In genomic region chrX:39416547-39417262, GRCh38 we compare ENCODE assay signal across 19 cellular contexts.
DNase-seq lines count a peak whose midpoint lies in the region; ATAC-seq, FAIRE-seq and TF ChIP-seq lines count a peak whose summit lies in the region.
"Had no signal": no experiment of that assay in that cellular context is flagged by ENCODE, and none has a peak within 500 bp of the region (broad histone marks: within the 10 kb centered on the region; RNA-seq: fewer than 3 reads in every experiment).

No MANE protein-coding gene starts in this region.

- 91% methylated on average over 14 of the region's 14 CpGs for WGBS in liver
- 66% methylated on average over 10 of the region's 14 CpGs for WGBS in HepG2 (ENCODE audit: low lambda C conversion rate)
- 68% methylated on average over 4 of the region's 14 CpGs for WGBS in right lobe of liver (ENCODE audit: insufficient coverage, low coverage, low lambda C conversion rate, missing lambda C conversion rate)
- 92% methylated on average over 14 of the region's 14 CpGs for WGBS in hepatocyte (ENCODE audit: low lambda C conversion rate, missing lambda C conversion rate)
- WGBS in neuronal stem cell (ENCODE audit: extremely low coverage in 2 of 2, insufficient read length in 2 of 2, insufficient replicate concordance in 1 of 2), 2 donors, result no CpG with 5 or more reads among the region's 14 CpGs

- no peak overlapping the region for H3K18ac ChIP-seq in neuronal stem cell (ENCODE audit: low read length)

- TF ChIP-seq RAD21 in liver (IDR thresholded peaks at IDR 0.05) (no peak), HepG2 (CRISPR knock-in tag; IDR thresholded peaks at IDR 0.05) (no peak)

- in situ Hi-C loops in HepG2 (cut with HindIII; ENCODE audit: extremely low pct_ligation_motif_present, low pct_unique_long_range_greater_than_20kb), result no loop called here

- no peak overlapping the region for H3K4ac ChIP-seq in neuronal stem cell (ENCODE audit: low read length)

- H3K4me1 Mint-ChIP-seq in stimulated activated naive B cell treated with anti-CD40 and anti-IgM and Interleukin-4, amounts not matched to agents 10 μg/mL and 1 μg/mL and 100 μg/mL, for 72 hours, result peaks cover 13 to 28% of the 10 kb centered on the region in 2 donors

- BruUV-seq in HepG2 (replicated peaks; lab: Mats Ljungman, UMichigan), result no TSS peak

- H3K36me3 Mint-ChIP-seq in stimulated activated naive B cell treated with anti-CD40 and anti-IgM and Interleukin-4, amounts not matched to agents 10 μg/mL and 1 μg/mL and 100 μg/mL, for 72 hours, result peaks cover 3 to 5% of the 10 kb centered on the region in 2 donors
- H3K36me3 Mint-ChIP-seq: CD8-positive, alpha-beta memory T cell had no signal

- H3K27me3 ChIP-seq in liver (ENCODE audit: control insufficient read depth in 4 of 4, insufficient read depth in 4 of 4, low read length in 3 of 4), result no peaks in the 10 kb centered on the region
- no peaks in the 10 kb centered on the region for H3K27me3 ChIP-seq in HepG2 (ENCODE audit: control insufficient read depth in 1 of 2, insufficient read depth in 2 of 2, low read length in 2 of 2)
- H3K27me3 ChIP-seq in right lobe of liver, result no peaks in the 10 kb centered on the region
- H3K27me3 ChIP-seq in hepatocyte, result no peaks in the 10 kb centered on the region
- H3K27me3 ChIP-seq in neuronal stem cell (ENCODE audit: control insufficient read depth in 3 of 3, insufficient read depth in 3 of 3, low read depth in 1 of 3, low read length in 3 of 3), result peaks cover 0 to 12% (median 0%) of the 10 kb centered on the region in 3 experiments
- H3K27me3 ChIP-seq: Peyer's patch had no signal

- POLR2A ChIA-PET in HepG2 (lab: Yijun Ruan, JAX) (no interaction called here), GM10248 (lab: Yijun Ruan, JAX) (no interaction called here)

- intact Hi-C loops in HepG2 (cut with micrococcal nuclease; ENCODE audit: unreplicated experiment) (no loop called here), right lobe of liver (cut with DNase I) (no loop called here)

- no peak overlapping the region for H3K4me2 ChIP-seq in HepG2 (ENCODE audit: low read depth, low read length)
- no peak overlapping the region for H3K4me2 ChIP-seq in hepatocyte
- no peak overlapping the region for H3K4me2 ChIP-seq in neuronal stem cell (ENCODE audit: insufficient read depth, low read length, poor library complexity, severe bottlenecking)
- H3K4me2 ChIP-seq: A549 had no signal

- H3K9me3 Mint-ChIP-seq in stimulated activated naive B cell treated with anti-CD40 and anti-IgM and Interleukin-4, amounts not matched to agents 10 μg/mL and 1 μg/mL and 100 μg/mL, for 72 hours, result peaks cover 2 to 12% of the 10 kb centered on the region in 2 donors
- H3K9me3 Mint-ChIP-seq: CD8-positive, alpha-beta memory T cell had no signal

- H3K4me1 ChIP-seq in liver (ENCODE audit: control insufficient read depth in 4 of 4, insufficient read depth in 4 of 4, low read length in 3 of 4), result peaks cover 8 to 25% (median 21%) of the 10 kb centered on the region in 4 donors
- H3K4me1 ChIP-seq in HepG2 (ENCODE audit: insufficient read depth, low read length), result 0 out of 2 replicates have a peak, but pooled peaks cover 12% of the 10 kb centered on the region
- peaks cover 0 to 15% (median 0%) of the 10 kb centered on the region in 4 donors for H3K4me1 ChIP-seq in right lobe of liver
- H3K4me1 ChIP-seq in hepatocyte (ENCODE audit: insufficient read depth), result peaks cover 16% of the 10 kb centered on the region
- no peaks in the 10 kb centered on the region for H3K4me1 ChIP-seq in neuronal stem cell (ENCODE audit: control insufficient read depth in 2 of 2, insufficient read depth in 1 of 2, low read depth in 1 of 2, low read length in 2 of 2)
- H3K4me1 ChIP-seq: A549, Peyer's patch had no signal

- no peak overlapping the region for H3K14ac ChIP-seq in neuronal stem cell (ENCODE audit: low read length)

- H3K23ac ChIP-seq in neuronal stem cell (ENCODE audit: low read depth, low read length, poor library complexity), result no peak overlapping the region

- no peak overlapping the region for H2BK15ac ChIP-seq in neuronal stem cell (ENCODE audit: low read length)

- H2AK5ac ChIP-seq in neuronal stem cell (ENCODE audit: low read depth, low read length), result no peak overlapping the region

- H3K27ac Mint-ChIP-seq in stimulated activated naive B cell treated with anti-CD40 and anti-IgM and Interleukin-4, amounts not matched to agents 10 μg/mL and 1 μg/mL and 100 μg/mL, for 72 hours, result peak overlapping the region; percentile 74

- H4K8ac ChIP-seq in neuronal stem cell (ENCODE audit: low read depth, low read length), result no peak overlapping the region

- peaks cover 0 to 10% of the 10 kb centered on the region in 2 donors for H3K27me3 Mint-ChIP-seq in stimulated activated naive B cell treated with anti-CD40 and anti-IgM and Interleukin-4, amounts not matched to agents 10 μg/mL and 1 μg/mL and 100 μg/mL, for 72 hours
- H3K27me3 Mint-ChIP-seq: CD8-positive, alpha-beta memory T cell had no signal

- H3K79me2 ChIP-seq in HepG2 (ENCODE audit: insufficient read depth, low read length) (no peaks in the 10 kb centered on the region), hepatocyte (no peaks in the 10 kb centered on the region)

- no peak overlapping the region for H2AFZ ChIP-seq in HepG2 (ENCODE audit: low read length)
- H2AFZ ChIP-seq in hepatocyte, result no peak overlapping the region
- no peak overlapping the region for H2AFZ ChIP-seq in neuronal stem cell (ENCODE audit: low read length)

- no peak overlapping the region for H2BK12ac ChIP-seq in neuronal stem cell (ENCODE audit: low read length)

- CTCF ChIA-PET in HepG2 (lab: Yijun Ruan, JAX; ENCODE audit: low intra/inter-chr PET ratio, low total read pairs) (no interaction called here), GM10248 (lab: Yijun Ruan, JAX) (no interaction called here)

- H2BK120ac ChIP-seq in neuronal stem cell (ENCODE audit: low read depth, low read length), result no peak overlapping the region

- H3K4me3 ChIP-seq in liver (ENCODE audit: low read depth in 1 of 3, low read length in 3 of 3) (no peak overlapping the region), HepG2 (replicated peaks in 1 of 3; ENCODE audit: insufficient read depth in 1 of 3, low read depth in 2 of 3, low read length in 3 of 3) (no peak overlapping the region), right lobe of liver (no peak overlapping the region), hepatocyte (no peak overlapping the region), neuronal stem cell (ENCODE audit: low read length in 2 of 2) (no peak overlapping the region)
- H3K4me3 ChIP-seq: A549, Peyer's patch had no signal

- TF ChIP-seq CTCF in liver (IDR thresholded peaks at IDR 0.05; ENCODE audit: low read depth, low read length, missing input control) (no peak), HepG2 (CRISPR knock-in tag; IDR thresholded peaks at IDR 0.05) (no peak), right lobe of liver (IDR thresholded peaks at IDR 0.05) (no peak), hepatocyte (IDR thresholded peaks at IDR 0.05; ENCODE audit: poor library complexity) (no peak), GM10248 (IDR thresholded peaks at IDR 0.05; ENCODE audit: control extremely low read depth, extremely low read depth, low read depth, missing control alignments) (no peak)

- no peak for FAIRE-seq in HepG2 (lab: Jason Lieb, UNC)

- no peaks in the 10 kb centered on the region for H3K36me3 ChIP-seq in liver (ENCODE audit: control insufficient read depth in 4 of 4, insufficient read depth in 3 of 4, low read depth in 1 of 4, low read length in 3 of 4)
- no peaks in the 10 kb centered on the region for H3K36me3 ChIP-seq in HepG2 (replicated peaks in 1 of 2; ENCODE audit: control insufficient read depth in 1 of 2, insufficient read depth in 2 of 2, low read length in 2 of 2)
- H3K36me3 ChIP-seq in right lobe of liver, result no peaks in the 10 kb centered on the region
- H3K36me3 ChIP-seq in hepatocyte (replicated peaks; ENCODE audit: insufficient read depth, low read depth), result no peaks in the 10 kb centered on the region
- H3K36me3 ChIP-seq in neuronal stem cell (replicated peaks in 1 of 2; ENCODE audit: control insufficient read depth in 2 of 2, insufficient read depth in 2 of 2, low read length in 2 of 2), result no peaks in the 10 kb centered on the region
- H3K36me3 ChIP-seq: Peyer's patch had no signal

- no peak for ATAC-seq in HepG2
- peak in 3 of 4 donors; percentile 20 to 42 (median 22) for ATAC-seq in right lobe of liver
- ATAC-seq in stimulated activated naive B cell treated with anti-CD40 and anti-IgM and Interleukin-4, amounts not matched to agents 10 μg/mL and 1 μg/mL and 100 μg/mL, for 72 hours (replicated peaks), result peak; percentile 53 to 68
- ATAC-seq: A549, Right ventricle myocardium inferior had no signal

- H3K9me3 ChIP-seq in liver (ENCODE audit: control insufficient read depth in 4 of 4, low read length in 3 of 4), result no peaks in the 10 kb centered on the region
- H3K9me3 ChIP-seq in HepG2 (ENCODE audit: low read length), result no peaks in the 10 kb centered on the region
- H3K9me3 ChIP-seq in right lobe of liver, result no peaks in the 10 kb centered on the region
- no peaks in the 10 kb centered on the region for H3K9me3 ChIP-seq in hepatocyte (ENCODE audit: low read depth)
- no peaks in the 10 kb centered on the region for H3K9me3 ChIP-seq in neuronal stem cell (replicated peaks in 1 of 2; ENCODE audit: control insufficient read depth in 2 of 2, insufficient read depth in 1 of 2, low read depth in 1 of 2, low read length in 2 of 2)
- H3K9me3 ChIP-seq: A549, Peyer's patch had no signal

- no peak for DNase-seq in HepG2 (ENCODE audit: low spot score)
- DNase-seq in RPMI8226, result peak; percentile 11
- no peak for DNase-seq in right lobe of liver
- no peak for DNase-seq in stimulated activated naive B cell treated with anti-CD40 and anti-IgM and Interleukin-4, amounts not matched to agents 10 μg/mL and 1 μg/mL and 100 μg/mL, for 72 hours
- no peak for DNase-seq in hepatocyte (ENCODE audit: low spot score)
- DNase-seq in neuronal stem cell (ENCODE audit: low spot score), result no peak
- DNase-seq in GM10248 (ENCODE audit: extremely low spot score), result no peak
- DNase-seq: C1 segment of cervical spinal cord; CD8-positive, alpha-beta memory T cell; DMS79; H7; NCI-H1048; NCI-H2081 treated with DMSO at 0.1 percent for 48 hours; NCI-H226; Peyer's patch; SW 1271 had no signal

- no peak overlapping the region for H2BK5ac ChIP-seq in neuronal stem cell (ENCODE audit: low read length)

- H3K9me2 ChIP-seq in hepatocyte (replicated peaks; ENCODE audit: insufficient read depth), result no peaks in the 10 kb centered on the region

- TF ChIP-seq EP300 in HepG2 (IDR thresholded peaks at IDR 0.05; ENCODE audit: low read depth in 2 of 2, low read length in 2 of 2), result no peak
- no peak for TF ChIP-seq EP300 in HepG2 (CRISPR knock-in tag; IDR thresholded peaks at IDR 0.05; ENCODE audit: borderline replicate concordance)

- H4K20me1 ChIP-seq in HepG2 (ENCODE audit: insufficient read depth, low read length) (no peaks in the 10 kb centered on the region), hepatocyte (ENCODE audit: insufficient read depth, poor library complexity, severe bottlenecking) (no peaks in the 10 kb centered on the region)

- H3K27ac ChIP-seq in liver (ENCODE audit: low read depth in 1 of 2, low read length in 2 of 2), result no peak overlapping the region
- H3K27ac ChIP-seq in HepG2 (ENCODE audit: extremely low read length, insufficient read depth, low read length), result no peak overlapping the region
- H3K27ac ChIP-seq in right lobe of liver, result no peak overlapping the region
- no peak overlapping the region for H3K27ac ChIP-seq in hepatocyte
- H3K27ac ChIP-seq in neuronal stem cell (replicated peaks; ENCODE audit: low read length), result no peak overlapping the region
- H3K27ac ChIP-seq: A549, Peyer's patch had no signal

- TF ChIP-seq POLR2A in HepG2 (IDR thresholded peaks at IDR 0.05; ENCODE audit: insufficient read depth in 1 of 2, low read depth in 2 of 2, low read length in 2 of 2), result no peak
- TF ChIP-seq POLR2A in right lobe of liver (IDR thresholded peaks at IDR 0.05), result no peak

- H3K4me3 Mint-ChIP-seq in stimulated activated naive B cell treated with anti-CD40 and anti-IgM and Interleukin-4, amounts not matched to agents 10 μg/mL and 1 μg/mL and 100 μg/mL, for 72 hours, result peak overlapping the region; percentile 60 to 65
- H3K4me3 Mint-ChIP-seq: CD8-positive, alpha-beta memory T cell had no signal

- H3K9ac ChIP-seq in liver (ENCODE audit: low read depth in 1 of 2, low read length in 2 of 2) (no peak overlapping the region), HepG2 (ENCODE audit: insufficient read depth, low read depth, low read length) (no peak overlapping the region), neuronal stem cell (ENCODE audit: low read depth, low read length, poor library complexity) (no peak overlapping the region)

- H4K91ac ChIP-seq in neuronal stem cell (ENCODE audit: low read depth, low read length, poor library complexity), result no peak overlapping the region

- no peaks in the 10 kb centered on the region for H3K79me1 ChIP-seq in neuronal stem cell (ENCODE audit: low read depth, low read length)
